Comparison of ENCODE assay signal across 1 cellular context in genomic region chr20:33005908-33006775, GRCh38.
TF ChIP-seq lines count a peak whose summit lies in the region.

No MANE protein-coding gene starts in this region.

TF ChIP-seq in HepG2, 621 proteins besides CTCF, POLR2A, EP300 and RAD21 (continued from another document and continues in another):
- peak; percentile 93 for TF ChIP-seq ZBED4 (CRISPR knock-in tag; IDR thresholded peaks at IDR 0.05; ENCODE audit: borderline replicate concordance)
- TF ChIP-seq ERF (CRISPR knock-in tag; IDR thresholded peaks at IDR 0.05), result peak; percentile 99
- peak; percentile 100 for TF ChIP-seq ZNF644 (CRISPR knock-in tag; IDR thresholded peaks at IDR 0.05; ENCODE audit: low read depth)
- TF ChIP-seq RFX5 (IDR thresholded peaks at IDR 0.05; ENCODE audit: low read depth, low read length), result no peak
- TF ChIP-seq SNAI1 (CRISPR knock-in tag; IDR thresholded peaks at IDR 0.05; ENCODE audit: borderline replicate concordance), result no peak; the same call in 1 of the 2 replicates
- peak; percentile 46; the same call in 1 of the 2 replicates for TF ChIP-seq SMAD9 (CRISPR knock-in tag; IDR thresholded peaks at IDR 0.05)
- TF ChIP-seq TGIF2 (CRISPR knock-in tag; IDR thresholded peaks at IDR 0.05), result no peak
- no peak for TF ChIP-seq KLF13 (CRISPR knock-in tag; IDR thresholded peaks at IDR 0.05)
- TF ChIP-seq EEA1 (CRISPR knock-in tag; IDR thresholded peaks at IDR 0.05; ENCODE audit: borderline replicate concordance), result peak; percentile 39; the same call in 1 of the 2 replicates
- TF ChIP-seq MAF1 (CRISPR knock-in tag; IDR thresholded peaks at IDR 0.05; ENCODE audit: borderline replicate concordance), result no peak
- peak; percentile 99 for TF ChIP-seq ETV5 (CRISPR knock-in tag; IDR thresholded peaks at IDR 0.05; ENCODE audit: borderline replicate concordance)
- TF ChIP-seq ZNF598 (CRISPR knock-in tag; IDR thresholded peaks at IDR 0.05; ENCODE audit: borderline replicate concordance), result peak; percentile 67; the same call in 1 of the 2 replicates
- TF ChIP-seq NR1H2 (CRISPR knock-in tag; IDR thresholded peaks at IDR 0.05; ENCODE audit: borderline replicate concordance, low read depth), result no peak; the same call in 1 of the 2 replicates
- TF ChIP-seq NFKB2 (CRISPR knock-in tag; IDR thresholded peaks at IDR 0.05; ENCODE audit: borderline replicate concordance), result peak; percentile 85; the same call in 1 of the 2 replicates
- peak; percentile 76; the same call in 1 of the 2 replicates for TF ChIP-seq SOX13 (IDR thresholded peaks at IDR 0.05)
- TF ChIP-seq SOX13 (CRISPR knock-in tag; conservative IDR thresholded peaks at IDR 0.05 in 1 of 2, IDR thresholded peaks at IDR 0.05 in 1 of 2), result peak in 1 of 2 experiments; percentile 94; a peak in 2 of 4 replicates
- TF ChIP-seq MTF1 (CRISPR knock-in tag; IDR thresholded peaks at IDR 0.05), result no peak
- no peak for TF ChIP-seq LRRFIP1 (CRISPR knock-in tag; conservative IDR thresholded peaks at IDR 0.05)
- peak; percentile 68 for TF ChIP-seq HHEX (CRISPR knock-in tag; IDR thresholded peaks at IDR 0.05)
- TF ChIP-seq, protein P1, sequence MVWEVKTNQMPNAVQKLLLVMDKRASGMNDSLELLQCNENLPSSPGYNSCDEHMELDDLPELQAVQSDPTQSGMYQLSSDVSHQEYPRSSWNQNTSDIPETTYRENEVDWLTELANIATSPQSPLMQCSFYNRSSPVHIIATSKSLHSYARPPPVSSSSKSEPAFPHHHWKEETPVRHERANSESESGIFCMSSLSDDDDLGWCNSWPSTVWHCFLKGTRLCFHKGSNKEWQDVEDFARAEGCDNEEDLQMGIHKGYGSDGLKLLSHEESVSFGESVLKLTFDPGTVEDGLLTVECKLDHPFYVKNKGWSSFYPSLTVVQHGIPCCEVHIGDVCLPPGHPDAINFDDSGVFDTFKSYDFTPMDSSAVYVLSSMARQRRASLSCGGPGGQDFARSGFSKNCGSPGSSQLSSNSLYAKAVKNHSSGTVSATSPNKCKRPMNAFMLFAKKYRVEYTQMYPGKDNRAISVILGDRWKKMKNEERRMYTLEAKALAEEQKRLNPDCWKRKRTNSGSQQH (CRISPR knock-in tag; IDR thresholded peaks at IDR 0.05; ENCODE audit: low read depth), result no peak; the same call in 1 of the 2 replicates
- peak; percentile 82 for TF ChIP-seq POLR2AphosphoS5 (IDR thresholded peaks at IDR 0.05; ENCODE audit: low read depth, low read length)
- no peak for TF ChIP-seq MLLT10 (CRISPR knock-in tag; IDR thresholded peaks at IDR 0.05)
- TF ChIP-seq ZBTB1 (CRISPR knock-in tag; IDR thresholded peaks at IDR 0.05; ENCODE audit: borderline replicate concordance), result no peak
- TF ChIP-seq SP1 (IDR thresholded peaks at IDR 0.05), result no peak
- 0 out of 2 replicates have a peak, but pooled peaks have one; percentile 38 for TF ChIP-seq SP1 (CRISPR knock-in tag; IDR thresholded peaks at IDR 0.05)
- TF ChIP-seq, protein P2, sequence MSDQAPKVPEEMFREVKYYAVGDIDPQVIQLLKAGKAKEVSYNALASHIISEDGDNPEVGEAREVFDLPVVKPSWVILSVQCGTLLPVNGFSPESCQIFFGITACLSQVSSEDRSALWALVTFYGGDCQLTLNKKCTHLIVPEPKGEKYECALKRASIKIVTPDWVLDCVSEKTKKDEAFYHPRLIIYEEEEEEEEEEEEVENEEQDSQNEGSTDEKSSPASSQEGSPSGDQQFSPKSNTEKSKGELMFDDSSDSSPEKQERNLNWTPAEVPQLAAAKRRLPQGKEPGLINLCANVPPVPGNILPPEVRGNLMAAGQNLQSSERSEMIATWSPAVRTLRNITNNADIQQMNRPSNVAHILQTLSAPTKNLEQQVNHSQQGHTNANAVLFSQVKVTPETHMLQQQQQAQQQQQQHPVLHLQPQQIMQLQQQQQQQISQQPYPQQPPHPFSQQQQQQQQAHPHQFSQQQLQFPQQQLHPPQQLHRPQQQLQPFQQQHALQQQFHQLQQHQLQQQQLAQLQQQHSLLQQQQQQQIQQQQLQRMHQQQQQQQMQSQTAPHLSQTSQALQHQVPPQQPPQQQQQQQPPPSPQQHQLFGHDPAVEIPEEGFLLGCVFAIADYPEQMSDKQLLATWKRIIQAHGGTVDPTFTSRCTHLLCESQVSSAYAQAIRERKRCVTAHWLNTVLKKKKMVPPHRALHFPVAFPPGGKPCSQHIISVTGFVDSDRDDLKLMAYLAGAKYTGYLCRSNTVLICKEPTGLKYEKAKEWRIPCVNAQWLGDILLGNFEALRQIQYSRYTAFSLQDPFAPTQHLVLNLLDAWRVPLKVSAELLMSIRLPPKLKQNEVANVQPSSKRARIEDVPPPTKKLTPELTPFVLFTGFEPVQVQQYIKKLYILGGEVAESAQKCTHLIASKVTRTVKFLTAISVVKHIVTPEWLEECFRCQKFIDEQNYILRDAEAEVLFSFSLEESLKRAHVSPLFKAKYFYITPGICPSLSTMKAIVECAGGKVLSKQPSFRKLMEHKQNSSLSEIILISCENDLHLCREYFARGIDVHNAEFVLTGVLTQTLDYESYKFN (CRISPR knock-in tag; conservative IDR thresholded peaks at IDR 0.05), result peak; percentile 98
- TF ChIP-seq ZNF292 (CRISPR knock-in tag; IDR thresholded peaks at IDR 0.05; ENCODE audit: borderline replicate concordance, low read depth), result peak; percentile 98
- no peak; the same call in 1 of the 2 replicates for TF ChIP-seq HMGXB3 (CRISPR knock-in tag; IDR thresholded peaks at IDR 0.05; ENCODE audit: borderline replicate concordance)
- TF ChIP-seq BCL6 (CRISPR knock-in tag; IDR thresholded peaks at IDR 0.05), result peak; percentile 92
- TF ChIP-seq ZNF225 (CRISPR knock-in tag; IDR thresholded peaks at IDR 0.05), result no peak
- TF ChIP-seq, protein P3, sequence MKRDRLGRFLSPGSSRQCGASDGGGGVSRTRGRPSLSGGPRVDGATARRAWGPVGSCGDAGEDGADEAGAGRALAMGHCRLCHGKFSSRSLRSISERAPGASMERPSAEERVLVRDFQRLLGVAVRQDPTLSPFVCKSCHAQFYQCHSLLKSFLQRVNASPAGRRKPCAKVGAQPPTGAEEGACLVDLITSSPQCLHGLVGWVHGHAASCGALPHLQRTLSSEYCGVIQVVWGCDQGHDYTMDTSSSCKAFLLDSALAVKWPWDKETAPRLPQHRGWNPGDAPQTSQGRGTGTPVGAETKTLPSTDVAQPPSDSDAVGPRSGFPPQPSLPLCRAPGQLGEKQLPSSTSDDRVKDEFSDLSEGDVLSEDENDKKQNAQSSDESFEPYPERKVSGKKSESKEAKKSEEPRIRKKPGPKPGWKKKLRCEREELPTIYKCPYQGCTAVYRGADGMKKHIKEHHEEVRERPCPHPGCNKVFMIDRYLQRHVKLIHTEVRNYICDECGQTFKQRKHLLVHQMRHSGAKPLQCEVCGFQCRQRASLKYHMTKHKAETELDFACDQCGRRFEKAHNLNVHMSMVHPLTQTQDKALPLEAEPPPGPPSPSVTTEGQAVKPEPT (CRISPR knock-in tag; IDR thresholded peaks at IDR 0.05; ENCODE audit: low read depth), result 0 out of 2 replicates have a peak, but pooled peaks have one; percentile 39
- TF ChIP-seq NCOA1 (CRISPR knock-in tag; IDR thresholded peaks at IDR 0.05), result no peak
- TF ChIP-seq RORA (CRISPR knock-in tag; IDR thresholded peaks at IDR 0.05), result no peak
- peak; percentile 77; the same call in 1 of the 2 replicates for TF ChIP-seq HIVEP1 (CRISPR knock-in tag; IDR thresholded peaks at IDR 0.05)
- TF ChIP-seq MED8 (CRISPR knock-in tag; IDR thresholded peaks at IDR 0.05; ENCODE audit: insufficient replicate concordance), result peak; percentile 91
- TF ChIP-seq, protein P4, sequence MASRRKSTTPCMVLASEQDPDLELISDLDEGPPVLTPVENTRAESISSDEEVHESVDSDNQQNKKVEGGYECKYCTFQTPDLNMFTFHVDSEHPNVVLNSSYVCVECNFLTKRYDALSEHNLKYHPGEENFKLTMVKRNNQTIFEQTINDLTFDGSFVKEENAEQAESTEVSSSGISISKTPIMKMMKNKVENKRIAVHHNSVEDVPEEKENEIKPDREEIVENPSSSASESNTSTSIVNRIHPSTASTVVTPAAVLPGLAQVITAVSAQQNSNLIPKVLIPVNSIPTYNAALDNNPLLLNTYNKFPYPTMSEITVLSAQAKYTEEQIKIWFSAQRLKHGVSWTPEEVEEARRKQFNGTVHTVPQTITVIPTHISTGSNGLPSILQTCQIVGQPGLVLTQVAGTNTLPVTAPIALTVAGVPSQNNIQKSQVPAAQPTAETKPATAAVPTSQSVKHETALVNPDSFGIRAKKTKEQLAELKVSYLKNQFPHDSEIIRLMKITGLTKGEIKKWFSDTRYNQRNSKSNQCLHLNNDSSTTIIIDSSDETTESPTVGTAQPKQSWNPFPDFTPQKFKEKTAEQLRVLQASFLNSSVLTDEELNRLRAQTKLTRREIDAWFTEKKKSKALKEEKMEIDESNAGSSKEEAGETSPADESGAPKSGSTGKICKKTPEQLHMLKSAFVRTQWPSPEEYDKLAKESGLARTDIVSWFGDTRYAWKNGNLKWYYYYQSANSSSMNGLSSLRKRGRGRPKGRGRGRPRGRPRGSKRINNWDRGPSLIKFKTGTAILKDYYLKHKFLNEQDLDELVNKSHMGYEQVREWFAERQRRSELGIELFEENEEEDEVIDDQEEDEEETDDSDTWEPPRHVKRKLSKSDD (CRISPR knock-in tag; IDR thresholded peaks at IDR 0.05; ENCODE audit: low read depth), result peak; percentile 77; the same call in 1 of the 2 replicates
